30 cellular contexts compared by ENCODE assay signal in genomic region chr7:136079934-136080333, GRCh38.
"Had no signal": no experiment of that assay in that cellular context is flagged by ENCODE, and none has a peak within 500 bp of the region (broad histone marks: within the 10 kb centered on the region; RNA-seq: fewer than 3 reads in every experiment).

No MANE protein-coding gene starts in this region.

- H3K36me3 ChIP-seq: esophagus muscularis mucosa, gastroesophageal sphincter, heart right ventricle, WERI-Rb-1 had no signal

- H3K4me3 ChIP-seq: body of pancreas, esophagus muscularis mucosa, gastroesophageal sphincter, heart right ventricle had no signal

- ATAC-seq: activated CD4-positive, CD25-positive, alpha-beta regulatory T cell treated with anti-CD3 and anti-CD28 coated beads, Interleukin-2, amount 50 U/mL, for 24 hours; activated CD8-positive, alpha-beta T cell treated with anti-CD3 and anti-CD28 coated beads for 36 hours; activated T-cell treated with anti-CD3 and anti-CD28 coated beads, Interleukin-2, amount 50 U/mL, for 4 hours; activated T-helper 17 cell treated with anti-CD3 and anti-CD28 coated beads, Interleukin-2, amount 50 U/mL, for 72 hours; body of pancreas; effector memory CD8-positive, alpha-beta T cell; foreskin keratinocyte; gastroesophageal sphincter; heart right ventricle; T-helper 17 cell had no signal

- H3K9me3 ChIP-seq: body of pancreas, esophagus muscularis mucosa, gastroesophageal sphincter, heart right ventricle had no signal

- DNase-seq: activated B cell treated with CpG ODN at 0.5 μM for 24 hours; activated CD4-positive, alpha-beta T cell treated with anti-CD3 and anti-CD28 coated beads for 48 hours; activated CD4-positive, alpha-beta T cell treated with anti-CD3 and anti-CD28 coated beads, Interleukin-2, amount 50 U/mL, for 1 hour; activated CD4-positive, alpha-beta T cell treated with anti-CD3 and anti-CD28 coated beads, Interleukin-2, amount 50 U/mL, for 48 hours; activated CD8-positive, alpha-beta memory T cell treated with anti-CD3 and anti-CD28 coated beads for 24 hours; activated CD8-positive, alpha-beta T cell treated with anti-CD3 and anti-CD28 coated beads for 36 hours; activated effector memory CD4-positive, alpha-beta T cell treated with Interleukin-2 at 50 U/mL for 16 hours; activated gamma-delta T cell treated with Interleukin-2 at 50 U/mL for 16 hours; activated naive CD4-positive, alpha-beta T cell treated with anti-CD3 and anti-CD28 coated beads, Interleukin-2, amount 50 U/mL, for 16 hours; activated naive CD4-positive, alpha-beta T cell treated with Interleukin-2 at 50 U/mL for 16 hours; activated T-cell treated with anti-CD3 and anti-CD28 coated beads, Interleukin-2, amount 50 U/mL, for 4 hours; amygdala; aorta; body of pancreas; caudate nucleus; cortex of kidney; dermis blood vessel endothelial cell; effector CD4-positive, alpha-beta T cell; effector memory CD8-positive, alpha-beta T cell; erythroblast; foreskin keratinocyte; heart right ventricle; T-helper 17 cell; T1000; WERI-Rb-1 had no signal

- H3K27ac ChIP-seq: body of pancreas, esophagus muscularis mucosa, foreskin keratinocyte, gastroesophageal sphincter, heart right ventricle, WERI-Rb-1 had no signal

- FAIRE-seq: colon had no signal

- H3K4me1 ChIP-seq: body of pancreas, esophagus muscularis mucosa, foreskin keratinocyte, gastroesophageal sphincter had no signal

- H3K27me3 ChIP-seq: body of pancreas, esophagus muscularis mucosa, foreskin keratinocyte, gastroesophageal sphincter, heart right ventricle had no signal
